ENCODE assay signal across 25 cellular contexts in the genomic region with DNA sequence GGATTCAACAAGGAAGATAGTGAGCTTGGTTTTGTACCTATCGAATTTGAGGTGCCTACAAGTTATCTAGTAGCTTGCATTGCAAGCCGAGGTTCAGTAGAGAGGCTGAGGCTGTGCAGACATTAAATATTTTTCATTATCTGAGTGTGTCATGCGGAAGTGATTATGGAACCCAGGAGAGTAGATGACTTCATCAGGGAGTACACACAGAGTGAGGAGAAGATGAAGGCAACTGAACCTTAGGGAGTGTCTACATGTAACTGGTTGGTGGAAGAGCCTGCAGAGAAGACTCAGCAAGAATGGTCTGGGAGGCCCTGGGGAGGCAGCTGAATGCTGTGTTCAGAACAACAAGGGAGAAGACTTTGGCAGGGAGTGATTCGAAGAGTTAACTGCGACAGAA.
"Had no signal": no experiment of that assay in that cellular context is flagged by ENCODE, and none has a peak within 500 bp of the region (broad histone marks: within the 10 kb centered on the region; RNA-seq: fewer than 3 reads in every experiment).

No MANE protein-coding gene starts in this region.

- H3K27ac Mint-ChIP-seq: activated CD4-positive, alpha-beta T cell treated with anti-CD3 and anti-CD28 coated beads for 36 hours; activated naive CD8-positive, alpha-beta T cell; activated T-cell treated with anti-CD3 and anti-CD28 coated beads, Interleukin-2, amount 50 U/mL, for 24 hours; activated T-helper 2 cell treated with anti-CD3 and anti-CD28 coated beads, Interferon-gamma antibody, Interleukin-2, Interleukin-4, amounts not matched to agents 10 μg/mL and 5 μg/mL and 100 μg/mL, durations not matched to agents 14 hours and 24 hours and 36 hours; effector memory CD8-positive, alpha-beta T cell; natural killer cell; WTC11 had no signal

- DNase-seq: activated CD4-positive, alpha-beta T cell treated with anti-CD3 and anti-CD28 coated beads for 36 hours; activated CD4-positive, alpha-beta T cell treated with anti-CD3 and anti-CD28 coated beads, Interleukin-2, amount 50 U/mL, for 4 hours; activated CD8-positive, alpha-beta memory T cell treated with anti-CD3 and anti-CD28 coated beads for 24 hours; activated CD8-positive, alpha-beta memory T cell treated with anti-CD3 and anti-CD28 coated beads, Interleukin-2, amount 50 U/mL, for 4 hours; activated naive CD4-positive, alpha-beta T cell; activated T-cell treated with anti-CD3 and anti-CD28 coated beads, Interleukin-2, amount 50 U/mL, for 24 hours; effector memory CD8-positive, alpha-beta T cell; gastrocnemius medialis; head of caudate nucleus; mammary epithelial cell; midbrain; natural killer cell; ovary; stimulated activated CD4-positive, alpha-beta T cell treated with anti-CD3 and anti-CD28 coated beads, Interleukin-12 subunit alpha, Interleukin-12 subunit beta, amount 100 ng/mL, for 4 hours; stimulated activated CD4-positive, alpha-beta T cell treated with anti-CD3 and anti-CD28 coated beads, Interleukin-4, amount 100 ng/mL, for 4 hours; stimulated activated naive CD8-positive, alpha-beta T cell treated with anti-CD3 and anti-CD28 coated beads, Interleukin-15, Interleukin-2, amounts not matched to agents 100 U/mL and 50 U/mL, for 24 hours had no signal

- H3K4me1 ChIP-seq: esophagus muscularis mucosa, gastrocnemius medialis, prostate gland had no signal

- H3K36me3 ChIP-seq: esophagus muscularis mucosa, gastrocnemius medialis, neutrophil, ovary, prostate gland had no signal

- H3K4me3 ChIP-seq: esophagus muscularis mucosa, gastrocnemius medialis, ovary, prostate gland had no signal

- H3K4me1 Mint-ChIP-seq: activated CD4-positive, alpha-beta T cell treated with anti-CD3 and anti-CD28 coated beads for 36 hours; central memory CD8-positive, alpha-beta T cell; natural killer cell had no signal

- ATAC-seq: activated CD4-positive, alpha-beta T cell treated with anti-CD3 and anti-CD28 coated beads for 36 hours; effector memory CD8-positive, alpha-beta T cell; gastrocnemius medialis; left lobe of liver; natural killer cell; stimulated activated naive CD8-positive, alpha-beta T cell treated with anti-CD3 and anti-CD28 coated beads, Interleukin-15, Interleukin-2, amounts not matched to agents 100 U/mL and 50 U/mL, for 24 hours; WTC11 had no signal

- H3K9me3 ChIP-seq: esophagus muscularis mucosa, gastrocnemius medialis, neutrophil, ovary, prostate gland had no signal

- H3K27me3 ChIP-seq: esophagus muscularis mucosa, gastrocnemius medialis, neutrophil, ovary had no signal

- FAIRE-seq: colon had no signal

- H3K27ac ChIP-seq: esophagus muscularis mucosa, gastrocnemius medialis, neutrophil, ovary, prostate gland had no signal

- H3K36me3 Mint-ChIP-seq: activated naive CD8-positive, alpha-beta T cell; natural killer cell; WTC11 had no signal

- H3K4me3 Mint-ChIP-seq: activated CD4-positive, alpha-beta T cell treated with anti-CD3 and anti-CD28 coated beads for 36 hours; activated naive CD8-positive, alpha-beta T cell; activated T-cell treated with anti-CD3 and anti-CD28 coated beads, Interleukin-2, amount 50 U/mL, for 24 hours; central memory CD8-positive, alpha-beta T cell; effector memory CD8-positive, alpha-beta T cell; natural killer cell; WTC11 had no signal
